In the genomic region with DNA sequence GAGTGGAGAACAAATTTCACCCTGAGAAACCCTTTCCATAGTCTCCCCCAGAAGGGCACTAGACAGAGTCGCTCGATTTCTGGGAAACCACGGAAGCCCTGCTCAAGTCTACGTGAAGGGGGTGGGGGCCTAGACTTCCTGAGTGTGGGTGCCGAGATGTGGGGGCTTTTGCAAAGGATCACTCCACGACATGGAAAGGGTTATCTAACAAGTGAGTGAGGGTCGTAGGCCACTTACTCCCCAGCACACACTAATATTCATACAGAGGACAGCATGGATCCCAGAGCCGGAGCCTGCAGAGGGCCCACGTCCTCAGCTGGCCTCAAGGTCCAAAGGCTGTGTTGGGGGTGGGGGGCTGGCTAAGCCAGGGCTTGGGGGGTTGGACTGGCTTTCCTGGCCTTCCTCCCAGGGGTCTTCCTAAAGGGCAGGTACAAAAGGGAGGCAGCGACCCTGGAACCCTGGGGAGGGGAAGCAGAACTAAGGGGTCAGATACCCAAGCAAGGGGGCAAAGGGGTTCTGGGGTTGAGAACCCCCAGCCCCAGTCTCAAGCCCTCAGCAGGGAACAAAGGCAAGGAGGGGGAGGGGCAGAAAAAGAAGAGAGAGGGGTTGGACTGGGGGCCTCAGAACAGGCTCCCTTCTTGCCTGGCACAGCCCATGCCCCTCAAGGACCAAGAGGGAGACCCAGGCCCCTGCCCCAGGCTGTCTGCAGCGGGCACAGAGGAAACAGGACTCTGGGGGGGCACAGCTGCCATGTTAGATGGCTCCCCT, we compare ENCODE assay signal across 1 cellular context.
A peak's percentile ranks its signal among the peaks of the same experiment; 100 is the strongest.
TF ChIP-seq lines count a peak whose summit lies in the region.

No MANE protein-coding gene starts in this region.

TF ChIP-seq in H1, 55 proteins besides CTCF, POLR2A, EP300 and RAD21:
- TF ChIP-seq POLR2AphosphoS5 (IDR thresholded peaks at IDR 0.05; ENCODE audit: low read depth, low read length), result no peak
- TF ChIP-seq RNF2 (IDR thresholded peaks at IDR 0.05; ENCODE audit: borderline replicate concordance, low read depth, low read length, missing control alignments, poor library complexity, severe bottlenecking), result peak; percentile 7
- peak; percentile 16 for TF ChIP-seq EZH2 (IDR thresholded peaks at IDR 0.05; ENCODE audit: low read depth, low read length, severe bottlenecking)
- TF ChIP-seq SIX5 (IDR thresholded peaks at IDR 0.05; ENCODE audit: low read depth, low read length), result no peak
- TF ChIP-seq CTBP2 (IDR thresholded peaks at IDR 0.05; ENCODE audit: borderline replicate concordance, insufficient read depth, insufficient read length, low read length), result peak; percentile 24
- TF ChIP-seq POU5F1 (IDR thresholded peaks at IDR 0.05; ENCODE audit: low read depth, low read length), result no peak
TF ChIP-seq in H1: peak in this region for 3.
